Comparison of ENCODE assay signal across 16 cellular contexts in the genomic region with DNA sequence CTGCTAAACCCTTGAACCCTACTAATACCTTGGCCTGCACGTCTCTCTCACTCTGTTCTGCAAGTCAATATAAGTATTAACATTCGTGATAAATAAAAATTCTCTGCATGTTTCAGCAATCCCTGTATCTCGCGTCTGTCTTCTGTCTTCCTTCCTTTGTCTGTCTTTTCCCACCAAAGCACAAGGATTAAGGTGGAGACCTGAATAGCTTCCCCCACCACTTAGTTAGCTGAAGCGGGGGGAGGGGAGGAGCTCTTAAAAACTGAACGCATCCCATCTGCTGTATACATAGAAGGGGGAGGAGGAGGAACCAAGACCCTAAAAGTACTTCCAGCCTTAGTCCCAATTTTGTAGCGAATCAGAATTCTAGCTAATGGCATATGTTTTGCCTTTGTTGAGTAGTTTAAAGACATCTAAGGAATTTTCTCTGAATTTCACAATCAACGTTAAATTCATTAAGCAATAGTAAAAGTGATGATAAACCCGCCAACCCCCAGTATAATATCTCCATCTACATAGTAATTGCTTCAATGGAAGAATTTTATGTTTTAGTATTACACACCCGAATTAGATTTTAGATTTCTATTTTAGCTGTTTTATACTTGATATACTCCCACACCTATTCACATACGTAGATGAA. TPM values are rescaled to one million over a fixed set of nuclear protein-coding genes. Genes with fewer than 3 reads are reported as not detected.
DNase-seq lines count a peak whose midpoint lies in the region; ATAC-seq, FAIRE-seq and TF ChIP-seq lines count a peak whose summit lies in the region.
"Had no signal": no experiment of that assay in that cellular context is flagged by ENCODE, and none has a peak within 500 bp of the region (broad histone marks: within the 10 kb centered on the region; RNA-seq: fewer than 3 reads in every experiment).

No MANE protein-coding gene starts in this region.

- H3K4me1 ChIP-seq in IMR-90 (ENCODE audit: control insufficient read depth, insufficient read depth, low read length) (peaks cover 21% of the 10 kb centered on the region), astrocyte (ENCODE audit: insufficient read depth, low read length) (peaks cover 6% of the 10 kb centered on the region), mesenchymal stem cell (ENCODE audit: control insufficient read depth, insufficient read depth, low read depth, low read length) (peaks cover 6% of the 10 kb centered on the region)

- H3K4me3 ChIP-seq in IMR-90 (ENCODE audit: insufficient read depth, low read depth, low read length) (no peak overlapping the region), astrocyte (ENCODE audit: insufficient read depth, low read depth, low read length) (no peak overlapping the region), mesenchymal stem cell (ENCODE audit: insufficient read depth in 1 of 2, low read depth in 1 of 2, low read length in 2 of 2) (no peak overlapping the region)
- H3K4me3 ChIP-seq: adrenal gland, sigmoid colon had no signal

- POLR2A ChIA-PET in IMR-90 (lab: Charles Lee; ENCODE audit: unreplicated experiment) = no interaction called here

- H3K27me3 Mint-ChIP-seq in astrocyte (ENCODE audit: low read depth, unreplicated experiment) (no peaks in the 10 kb centered on the region), nephron (ENCODE audit: low read depth) (no peaks in the 10 kb centered on the region)

- dilution Hi-C loops in IMR-90 (cut with HindIII; ENCODE audit: low sequenced_read_pairs, unreplicated experiment) = no loop called here

- H2AK9ac ChIP-seq in IMR-90 (replicated peaks; ENCODE audit: low read depth, low read length, poor library complexity) = no peak overlapping the region

- H3K36me3 ChIP-seq in IMR-90 (ENCODE audit: control insufficient read depth, insufficient read depth, low read length) (peaks cover 28% of the 10 kb centered on the region), astrocyte (ENCODE audit: insufficient read depth, low read length) (peaks cover 36% of the 10 kb centered on the region), mesenchymal stem cell (ENCODE audit: control insufficient read depth in 1 of 2, insufficient read depth in 2 of 2, low read depth in 1 of 2, low read length in 2 of 2) (peaks cover 27 to 54% of the 10 kb centered on the region in 2 experiments)

- no peak overlapping the region for H2BK12ac ChIP-seq in mesenchymal stem cell (ENCODE audit: low read length in 2 of 2)

- H3K14ac ChIP-seq in IMR-90 (replicated peaks; ENCODE audit: low read depth, low read length) = no peak overlapping the region
- no peak overlapping the region for H3K14ac ChIP-seq in mesenchymal stem cell (ENCODE audit: low read length in 2 of 2)

- H4K8ac ChIP-seq in IMR-90 (ENCODE audit: low read depth in 2 of 2, low read length in 2 of 2) = 0 out of 4 replicates have a peak overlapping the region, but pooled peaks of 1 of the 2 experiments have one; percentile 10
- no peak overlapping the region for H4K8ac ChIP-seq in mesenchymal stem cell (ENCODE audit: low read length)

- H2BK15ac ChIP-seq in IMR-90 (ENCODE audit: low read depth, low read length) (no peak overlapping the region), mesenchymal stem cell (ENCODE audit: low read depth, poor library complexity, severe bottlenecking) (no peak overlapping the region)

- intact Hi-C loops in IMR-90 (cut with micrococcal nuclease) = no loop called here

- no peak overlapping the region for H2AK5ac ChIP-seq in IMR-90 (ENCODE audit: low read depth, low read length)
- H2AK5ac ChIP-seq in mesenchymal stem cell (ENCODE audit: low read length, severe bottlenecking) = no peak overlapping the region

- H3K79me2 ChIP-seq in astrocyte (ENCODE audit: insufficient read depth, low read length) = peaks cover 99% of the 10 kb centered on the region

- H3K36me3 Mint-ChIP-seq in astrocyte (ENCODE audit: low read depth, unreplicated experiment) = peaks cover 11% of the 10 kb centered on the region
- H3K36me3 Mint-ChIP-seq in nephron (ENCODE audit: low read depth) = peaks cover 72% of the 10 kb centered on the region

- no peaks in the 10 kb centered on the region for H3K27me3 ChIP-seq in IMR-90 (ENCODE audit: control insufficient read depth, insufficient read depth, low read length)
- H3K27me3 ChIP-seq in astrocyte (ENCODE audit: insufficient read depth, low read length) = no peaks in the 10 kb centered on the region
- H3K27me3 ChIP-seq in mesenchymal stem cell (ENCODE audit: control insufficient read depth in 1 of 2, insufficient read depth in 1 of 2, low read length in 2 of 2) = no peaks in the 10 kb centered on the region
- H3K27me3 ChIP-seq: adrenal gland, sigmoid colon had no signal

- no CpG with 5 or more reads among the region's 11 CpGs for WGBS in IMR-90 (ENCODE audit: extremely low coverage in 2 of 2, insufficient read length in 1 of 2), 2 experiments
- WGBS in mesenchymal stem cell = 92% methylated on average over 7 of the region's 11 CpGs

- H4K5ac ChIP-seq in IMR-90 (ENCODE audit: low read depth, low read length) = no peak overlapping the region

- H2BK120ac ChIP-seq in IMR-90 (ENCODE audit: low read depth, low read length) = no peak overlapping the region
- no peak overlapping the region for H2BK120ac ChIP-seq in mesenchymal stem cell (ENCODE audit: low read depth, low read length)

- no peak overlapping the region for H3K4me3 Mint-ChIP-seq in astrocyte (ENCODE audit: unreplicated experiment)
- H3K4me3 Mint-ChIP-seq in nephron = peak overlapping the region in 2 of 3 experiments; percentile 39 to 67

- ATAC-seq in IMR-90 (ENCODE audit: low read depth) = no peak
- ATAC-seq in SK-N-SH treated with all-trans-retinoic acid at 6 μM for 48 hours = no peak

- BruUV-seq in IMR-90 (replicated peaks; lab: Mats Ljungman, UMichigan) = no TSS peak

- TF ChIP-seq CTCF in IMR-90 (conservative IDR thresholded peaks at IDR 0.05; ENCODE audit: low read depth, low read length) (no peak), astrocyte (IDR thresholded peaks at IDR 0.05; ENCODE audit: insufficient read depth, low read depth, low read length) (no peak), nephron (IDR thresholded peaks at IDR 0.05; ENCODE audit: unreplicated experiment in 3 of 3) (no peak)

- TF ChIP-seq RAD21 in IMR-90 (IDR thresholded peaks at IDR 0.05; ENCODE audit: low read length) = no peak

- H3K27ac ChIP-seq in IMR-90 (ENCODE audit: insufficient read depth, low read length) (no peak overlapping the region), astrocyte (ENCODE audit: low read depth, low read length) (no peak overlapping the region), mesenchymal stem cell (ENCODE audit: low read length, poor library complexity, severe bottlenecking) (no peak overlapping the region)
- H3K27ac ChIP-seq: 22Rv1, sigmoid colon had no signal

- in situ Hi-C loops in IMR-90 (cut with MboI; ENCODE audit: low sequenced_read_pairs) = loop anchor here (10.0 kb wide), 1 partner anchor 124 kb away; no protein-coding TSS in a partner anchor

- H2BK20ac ChIP-seq in IMR-90 (ENCODE audit: low read depth, low read length) = no peak overlapping the region

- H3K23ac ChIP-seq in IMR-90 (ENCODE audit: low read depth, low read length) (peak overlapping the region; percentile 67; the same call in 1 of the 2 replicates), mesenchymal stem cell (ENCODE audit: low read length in 2 of 2) (no peak overlapping the region)

- FAIRE-seq in astrocyte (lab: Jason Lieb, UNC) = no peak
- FAIRE-seq: urothelium cell line had no signal

- no peak overlapping the region for H2AFZ ChIP-seq in IMR-90 (replicated peaks; ENCODE audit: low read length, poor library complexity)
- no peak overlapping the region for H2AFZ ChIP-seq in astrocyte (ENCODE audit: low read depth, low read length)
- no peak overlapping the region for H2AFZ ChIP-seq in mesenchymal stem cell (ENCODE audit: low read depth, low read length)

- H3K9ac ChIP-seq in IMR-90 (ENCODE audit: low read depth, low read length) = no peak overlapping the region
- H3K9ac ChIP-seq in astrocyte (ENCODE audit: low read length) = no peak overlapping the region
- no peak overlapping the region for H3K9ac ChIP-seq in mesenchymal stem cell (ENCODE audit: low read length)

- no peaks in the 10 kb centered on the region for H3K9me3 Mint-ChIP-seq in astrocyte (ENCODE audit: unreplicated experiment)
- no peaks in the 10 kb centered on the region for H3K9me3 Mint-ChIP-seq in nephron

- H3K4ac ChIP-seq in IMR-90 (ENCODE audit: low read depth, low read length) (no peak overlapping the region), mesenchymal stem cell (ENCODE audit: low read depth in 1 of 2, low read length in 2 of 2) (no peak overlapping the region)

- H3K9me3 ChIP-seq in IMR-90 (ENCODE audit: control insufficient read depth, insufficient read depth, low read length) (no peaks in the 10 kb centered on the region), astrocyte (ENCODE audit: insufficient read depth, low read depth, low read length) (no peaks in the 10 kb centered on the region), mesenchymal stem cell (ENCODE audit: control insufficient read depth, low read length) (no peaks in the 10 kb centered on the region)
- H3K9me3 ChIP-seq: adrenal gland, sigmoid colon had no signal

- peaks cover 20% of the 10 kb centered on the region for H3K9me1 ChIP-seq in IMR-90 (ENCODE audit: insufficient read depth, low read length)

- H3K4me1 Mint-ChIP-seq in astrocyte (ENCODE audit: low read depth, unreplicated experiment) = peaks cover 45% of the 10 kb centered on the region
- peaks cover 83% of the 10 kb centered on the region for H3K4me1 Mint-ChIP-seq in nephron

- no peak overlapping the region for H3K18ac ChIP-seq in IMR-90 (ENCODE audit: low read depth, low read length)
- no peak overlapping the region for H3K18ac ChIP-seq in mesenchymal stem cell (ENCODE audit: low read depth in 1 of 2, low read length in 2 of 2)

- no peak overlapping the region for H3K4me2 ChIP-seq in IMR-90 (ENCODE audit: low read depth, low read length)
- no peak overlapping the region for H3K4me2 ChIP-seq in astrocyte (ENCODE audit: low read length)
- H3K4me2 ChIP-seq in mesenchymal stem cell (ENCODE audit: low read length, poor library complexity, severe bottlenecking) = no peak overlapping the region

- peaks cover 90% of the 10 kb centered on the region for H4K20me1 ChIP-seq in IMR-90 (ENCODE audit: insufficient read depth, low read length)
- peaks cover 99% of the 10 kb centered on the region for H4K20me1 ChIP-seq in astrocyte (ENCODE audit: insufficient read depth, low read length)

- H3K56ac ChIP-seq in IMR-90 (ENCODE audit: extremely low read depth, insufficient read depth, low read length) = no peak overlapping the region

- H3K79me1 ChIP-seq in IMR-90 (ENCODE audit: low read depth in 1 of 2, low read length in 2 of 2) (peaks cover 18 to 82% of the 10 kb centered on the region in 2 experiments; a peak in 3 of 4 replicates), mesenchymal stem cell (replicated peaks; ENCODE audit: low read length, poor library complexity, severe bottlenecking) (peaks cover 5% of the 10 kb centered on the region)

- TF ChIP-seq POLR2A in IMR-90 (IDR thresholded peaks at IDR 0.05; ENCODE audit: low read depth, low read length) = no peak

- H2BK5ac ChIP-seq in IMR-90 (ENCODE audit: low read depth, low read length, poor library complexity, severe bottlenecking) (no peak overlapping the region), mesenchymal stem cell (ENCODE audit: low read depth, low read length, poor library complexity, severe bottlenecking) (no peak overlapping the region)

- CTCF ChIA-PET in IMR-90 (lab: Yijun Ruan, JAX) = no interaction called here

- peak; percentile 76 for DNase-seq in DMS 273 (lab: John Stamatoyannopoulos, UW; ENCODE audit: unreplicated experiment)
- no peak for DNase-seq in DMS 273 treated with DMSO at 0.1 percent for 48 hours (lab: John Stamatoyannopoulos, UW)
- no peak for DNase-seq in IMR-90
- DNase-seq in astrocyte (ENCODE audit: low read depth) = no peak
- no peak for DNase-seq in anterior cingulate cortex (lab: John Stamatoyannopoulos, UW)
- DNase-seq in mesenchymal stem cell = no peak
- DNase-seq: activated CD8-positive, alpha-beta memory T cell treated with anti-CD3 and anti-CD28 coated beads, Interleukin-2, amount 50 U/mL, for 48 hours; adrenal gland; head of caudate nucleus; NCI-H2107; sigmoid colon; stimulated activated CD4-positive, alpha-beta T cell treated with anti-CD3 and anti-CD28 coated beads, Interleukin-4, amount 100 ng/mL, for 24 hours had no signal

- peak overlapping the region; percentile 11 for H3K27ac Mint-ChIP-seq in astrocyte (ENCODE audit: unreplicated experiment)
- H3K27ac Mint-ChIP-seq in nephron = peak overlapping the region; percentile 15 to 81 (median 70)

- H4K91ac ChIP-seq in IMR-90 (ENCODE audit: insufficient read depth, low read depth, low read length) (no peak overlapping the region), mesenchymal stem cell (ENCODE audit: low read length) (no peak overlapping the region)

RNA-seq across cellular contexts. Expression of gene GNAS, which starts 47.9 kb away (rescaled TPM):
- 377 and 397 TPM in 2 replicates for total RNA-seq in IMR-90 (2012; rRNA removed)
- polyA plus RNA-seq in IMR-90 (2012; rRNA removed) = 1,064 and 1,356 TPM in 2 replicates
- polyA plus RNA-seq in IMR-90 (2012; cell fraction: cytosol; rRNA removed) = 1,777 and 2,021 TPM in 2 replicates
- 1,041 and 1,061 TPM in 2 replicates for polyA plus RNA-seq in IMR-90 (2012; cell fraction: nucleus; rRNA removed; ENCODE audit: low replicate concordance)
- 1,937 and 2,003 TPM in 2 replicates for total RNA-seq in astrocyte
- 1,046 TPM for polyA plus RNA-seq in mesenchymal stem cell (2013, experiment 1 of 2)
- polyA plus RNA-seq in mesenchymal stem cell (2013, experiment 2 of 2) = 1,042 TPM

RNA-seq across cellular contexts. Expression of gene GNAS-AS1, which starts 49.7 kb away (rescaled TPM):
- total RNA-seq in IMR-90 (2012; rRNA removed) (0.54 and 0.83 TPM in 2 replicates), astrocyte (2.8 and 3.8 TPM in 2 replicates)
- polyA plus RNA-seq in IMR-90 (2012; rRNA removed) = 0.60 and 0.90 TPM in 2 replicates
- 0.57 and 0.74 TPM in 2 replicates for polyA plus RNA-seq in IMR-90 (2012; cell fraction: cytosol; rRNA removed)
- polyA plus RNA-seq in IMR-90 (2012; cell fraction: nucleus; rRNA removed; ENCODE audit: low replicate concordance) = 0.90 and 1.0 TPM in 2 replicates
- polyA plus RNA-seq in mesenchymal stem cell (2013, experiment 1 of 2) = 0.26 TPM
- 0.26 TPM for polyA plus RNA-seq in mesenchymal stem cell (2013, experiment 2 of 2)
